In the genomic region with DNA sequence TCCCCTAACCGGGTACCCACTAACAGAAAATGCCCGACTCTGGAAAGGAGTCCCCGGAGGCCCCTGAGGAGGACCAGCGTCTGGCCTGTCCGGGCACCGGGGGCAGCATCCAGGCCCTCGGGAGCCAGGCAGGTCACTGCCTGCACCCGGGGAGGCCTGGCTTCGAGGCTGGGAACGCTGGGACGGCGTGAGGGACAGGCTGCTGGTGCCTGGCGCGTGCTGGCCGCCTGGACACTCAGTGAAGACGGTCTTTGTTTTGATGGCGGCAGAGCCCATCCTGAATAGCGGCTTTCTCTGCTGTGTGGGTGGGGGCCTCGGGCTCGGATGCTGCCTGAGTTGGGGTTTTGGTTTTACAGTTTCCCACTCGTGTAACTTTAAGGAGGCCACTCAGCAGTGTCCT, we compare ENCODE assay signal across 13 cellular contexts.
"Had no signal": no experiment of that assay in that cellular context is flagged by ENCODE, and none has a peak within 500 bp of the region (broad histone marks: within the 10 kb centered on the region; RNA-seq: fewer than 3 reads in every experiment).

No MANE protein-coding gene starts in this region.

- H3K4me1 ChIP-seq: stomach, tibial nerve had no signal

- H3K27ac Mint-ChIP-seq: activated B cell treated with CpG ODN at 0.5 μM for 24 hours; activated CD4-positive, alpha-beta T cell treated with anti-CD3 and anti-CD28 coated beads, Interleukin-2, amount 10 ng/mL, durations not matched to agents 24 days and 14 days; activated naive CD8-positive, alpha-beta T cell treated with anti-CD3 and anti-CD28 coated beads, Interleukin-2, amount 50 U/mL, for 24 hours; dendritic cell treated with granulocyte-macrophage colony-stimulating factor and Interleukin-4, amounts not matched to agents 40 ng/mL and 50 ng/mL, for 4 days; immature natural killer cell; natural killer cell treated with Interleukin-12 subunit alpha and Interleukin-12 subunit beta and Interleukin-15 and Interleukin-18, amount 100 ng/mL, for 72 hours had no signal

- H3K9me3 ChIP-seq: stomach, tibial nerve had no signal

- H3K27ac ChIP-seq: stomach, tibial nerve had no signal

- H3K9me3 Mint-ChIP-seq: activated B cell treated with CpG ODN at 0.5 μM for 24 hours; activated CD4-positive, alpha-beta T cell treated with anti-CD3 and anti-CD28 coated beads, Interleukin-2, amount 10 ng/mL, durations not matched to agents 24 days and 14 days; activated naive CD8-positive, alpha-beta T cell treated with anti-CD3 and anti-CD28 coated beads, Interleukin-2, amount 50 U/mL, for 24 hours; central memory CD8-positive, alpha-beta T cell; dendritic cell treated with granulocyte-macrophage colony-stimulating factor and Interleukin-4, amounts not matched to agents 40 ng/mL and 50 ng/mL, for 4 days; immature natural killer cell; natural killer cell treated with Interleukin-12 subunit alpha and Interleukin-12 subunit beta and Interleukin-15 and Interleukin-18, amount 100 ng/mL, for 72 hours had no signal

- ATAC-seq: activated naive CD8-positive, alpha-beta T cell treated with anti-CD3 and anti-CD28 coated beads, Interleukin-2, amount 50 U/mL, for 24 hours; natural killer cell treated with Interleukin-12 subunit alpha and Interleukin-12 subunit beta and Interleukin-15 and Interleukin-18, amount 100 ng/mL, for 72 hours had no signal

- H3K27me3 Mint-ChIP-seq: activated B cell treated with CpG ODN at 0.5 μM for 24 hours; activated CD4-positive, alpha-beta T cell treated with anti-CD3 and anti-CD28 coated beads, Interleukin-2, amount 10 ng/mL, durations not matched to agents 24 days and 14 days; activated naive CD8-positive, alpha-beta T cell treated with anti-CD3 and anti-CD28 coated beads, Interleukin-2, amount 50 U/mL, for 24 hours; central memory CD8-positive, alpha-beta T cell; natural killer cell treated with Interleukin-12 subunit alpha and Interleukin-12 subunit beta and Interleukin-15 and Interleukin-18, amount 100 ng/mL, for 72 hours had no signal

- H3K4me3 Mint-ChIP-seq: activated B cell treated with CpG ODN at 0.5 μM for 24 hours; activated CD4-positive, alpha-beta T cell treated with anti-CD3 and anti-CD28 coated beads, Interleukin-2, amount 10 ng/mL, durations not matched to agents 24 days and 14 days; activated naive CD8-positive, alpha-beta T cell treated with anti-CD3 and anti-CD28 coated beads, Interleukin-2, amount 50 U/mL, for 24 hours; central memory CD8-positive, alpha-beta T cell; dendritic cell treated with granulocyte-macrophage colony-stimulating factor and Interleukin-4, amounts not matched to agents 40 ng/mL and 50 ng/mL, for 4 days; immature natural killer cell; natural killer cell treated with Interleukin-12 subunit alpha and Interleukin-12 subunit beta and Interleukin-15 and Interleukin-18, amount 100 ng/mL, for 72 hours had no signal

- H3K4me3 ChIP-seq: stomach, tibial nerve had no signal

- H3K36me3 Mint-ChIP-seq: immature natural killer cell; natural killer cell treated with Interleukin-12 subunit alpha and Interleukin-12 subunit beta and Interleukin-15 and Interleukin-18, amount 100 ng/mL, for 72 hours had no signal

- H3K36me3 ChIP-seq: tibial nerve had no signal

- H3K4me1 Mint-ChIP-seq: activated CD4-positive, alpha-beta T cell treated with anti-CD3 and anti-CD28 coated beads, Interleukin-2, amount 10 ng/mL, durations not matched to agents 24 days and 14 days; central memory CD8-positive, alpha-beta T cell had no signal

- DNase-seq: activated B cell treated with CpG ODN at 0.5 μM for 24 hours; activated CD4-positive, alpha-beta T cell treated with anti-CD3 and anti-CD28 coated beads, Interleukin-2, amount 10 ng/mL, durations not matched to agents 24 days and 14 days; activated naive CD4-positive, alpha-beta T cell treated with Interleukin-2 at 50 U/mL for 16 hours; activated naive CD8-positive, alpha-beta T cell treated with anti-CD3 and anti-CD28 coated beads, Interleukin-2, amount 50 U/mL, for 24 hours; immature natural killer cell; stimulated activated CD4-positive, alpha-beta T cell treated with anti-CD3 and anti-CD28 coated beads, Interleukin-15, amount 100 ng/mL, for 24 hours; stimulated activated CD4-positive, alpha-beta T cell treated with anti-CD3 and anti-CD28 coated beads, Interleukin-4, amount 100 ng/mL, for 4 hours; stomach; T-helper 2 cell had no signal
